In the genomic region with DNA sequence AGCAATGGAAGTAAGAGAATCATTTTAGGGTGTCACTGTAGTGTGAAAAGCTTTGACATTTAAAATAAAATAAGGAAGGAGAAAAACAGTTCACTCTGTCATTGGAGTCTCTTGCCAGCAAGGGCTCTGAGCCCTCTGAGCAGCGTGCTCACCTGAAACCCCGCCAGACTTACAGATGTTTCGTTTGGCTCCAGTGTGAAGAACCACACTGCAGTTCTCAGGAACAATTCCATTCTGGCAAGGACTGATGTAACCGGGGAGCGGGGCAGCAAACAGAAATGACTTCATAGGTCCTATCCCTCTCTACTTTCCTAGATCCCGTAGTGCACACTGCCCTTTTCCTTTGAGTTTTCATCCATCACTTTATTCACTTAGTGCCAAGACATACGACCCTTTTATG, we compare ENCODE assay signal across 15 cellular contexts.
DNase-seq lines count a peak whose midpoint lies in the region; ATAC-seq and TF ChIP-seq lines count a peak whose summit lies in the region.
"Had no signal": no experiment of that assay in that cellular context is flagged by ENCODE, and none has a peak within 500 bp of the region (broad histone marks: within the 10 kb centered on the region; RNA-seq: fewer than 3 reads in every experiment).

No MANE protein-coding gene starts in this region.

- H3K4me3 ChIP-seq in fibroblast of the aortic adventitia (ENCODE audit: low read depth, low read length): no peak overlapping the region
- H3K4me3 ChIP-seq in neural progenitor cell: no peak overlapping the region
- H3K4me3 ChIP-seq: A549, upper lobe of right lung had no signal

- no peaks in the 10 kb centered on the region for H3K27me3 ChIP-seq in neural progenitor cell
- H3K27me3 ChIP-seq: upper lobe of right lung had no signal

- no peak overlapping the region for H3K27ac ChIP-seq in neural progenitor cell
- H3K27ac ChIP-seq: A549, upper lobe of right lung had no signal

- H4K20me1 ChIP-seq in neural progenitor cell (ENCODE audit: low read depth): peaks cover 16% of the 10 kb centered on the region

- no peak overlapping the region for H2AFZ ChIP-seq in neural progenitor cell (replicated peaks)

- peaks cover 6% of the 10 kb centered on the region for H3K4me1 ChIP-seq in neural progenitor cell
- H3K4me1 ChIP-seq: A549 had no signal

- H3K4me2 ChIP-seq in neural progenitor cell: no peak overlapping the region
- H3K4me2 ChIP-seq: A549, SK-N-SH had no signal

- H3K27me3 Mint-ChIP-seq in activated CD4-positive, alpha-beta T cell treated with anti-CD3 and anti-CD28 coated beads, Interleukin-2, amount 10 ng/mL, durations not matched to agents 7 days and 5 days: no peaks in the 10 kb centered on the region
- H3K27me3 Mint-ChIP-seq in activated CD4-positive, alpha-beta T cell treated with anti-CD3 and anti-CD28 coated beads for 36 hours: no peaks in the 10 kb centered on the region
- H3K27me3 Mint-ChIP-seq in T-cell (no peaks in the 10 kb centered on the region), neural progenitor cell (ENCODE audit: insufficient read depth, low read depth) (no peaks in the 10 kb centered on the region)
- H3K27me3 Mint-ChIP-seq in stimulated activated memory B cell treated with anti-CD40 and anti-IgM and Interleukin-4, amounts not matched to agents 10 μg/mL and 1 μg/mL and 100 μg/mL, for 72 hours: no peaks in the 10 kb centered on the region

- H3F3A ChIP-seq in neural progenitor cell (ENCODE audit: low read depth): no peaks in the 10 kb centered on the region

- TF ChIP-seq CTCF in fibroblast of the aortic adventitia (IDR thresholded peaks at IDR 0.05; ENCODE audit: insufficient read depth, low read length): no peak
- TF ChIP-seq CTCF in neural progenitor cell (IDR thresholded peaks at IDR 0.05): no peak

- CTCF ChIA-PET in activated CD4-positive, alpha-beta T cell treated with anti-CD3 and anti-CD28 coated beads, Interleukin-2, amount 10 ng/mL, durations not matched to agents 7 days and 5 days (lab: Charles Lee): no interaction called here
- CTCF ChIA-PET in activated CD4-positive, alpha-beta T cell treated with anti-CD3 and anti-CD28 coated beads for 36 hours (lab: Charles Lee): interaction anchor here (1.1 kb wide), 2 partner anchors 20 to 89 kb away, joined by 3 read pairs; no protein-coding TSS in a partner anchor
- CTCF ChIA-PET in T-cell (lab: Charles Lee): interaction anchor here (0.6 to 1.4 kb wide), 2 partner anchors 30 to 32 kb away, joined by 3 to 7 read pairs; no protein-coding TSS in a partner anchor

- intact Hi-C loops in activated CD4-positive, alpha-beta T cell treated with anti-CD3 and anti-CD28 coated beads for 36 hours (cut with DNase I, micrococcal nuclease): loop anchor here in 1 of 2 experiments (1.0 kb wide), 1 partner anchor 8 kb away; no protein-coding TSS in a partner anchor

- POLR2A ChIA-PET in activated CD4-positive, alpha-beta T cell treated with anti-CD3 and anti-CD28 coated beads, Interleukin-2, amount 10 ng/mL, durations not matched to agents 7 days and 5 days (lab: Charles Lee): no interaction called here
- POLR2A ChIA-PET in activated CD4-positive, alpha-beta T cell treated with anti-CD3 and anti-CD28 coated beads for 36 hours (lab: Charles Lee): interaction anchor here (0.6 to 1.4 kb wide), 3 partner anchors 44 to 100 kb away, joined by 3 to 4 read pairs (median 4); no protein-coding TSS in a partner anchor
- POLR2A ChIA-PET in T-cell (lab: Charles Lee): interaction anchor here (1.0 to 2.1 kb wide), 6 partner anchors 11 to 32 kb away, joined by 3 to 19 read pairs (median 4); no protein-coding TSS in a partner anchor

- peaks cover 96% of the 10 kb centered on the region for H3K4me1 Mint-ChIP-seq in activated CD4-positive, alpha-beta T cell treated with anti-CD3 and anti-CD28 coated beads, Interleukin-2, amount 10 ng/mL, durations not matched to agents 7 days and 5 days
- peaks cover 93% of the 10 kb centered on the region for H3K4me1 Mint-ChIP-seq in activated CD4-positive, alpha-beta T cell treated with anti-CD3 and anti-CD28 coated beads for 36 hours
- peaks cover 58 to 62% (median 59%) of the 10 kb centered on the region in 3 donors for H3K4me1 Mint-ChIP-seq in T-cell
- peaks cover 92% of the 10 kb centered on the region for H3K4me1 Mint-ChIP-seq in stimulated activated memory B cell treated with anti-CD40 and anti-IgM and Interleukin-4, amounts not matched to agents 10 μg/mL and 1 μg/mL and 100 μg/mL, for 72 hours
- peaks cover 6% of the 10 kb centered on the region for H3K4me1 Mint-ChIP-seq in neural progenitor cell

- no peak overlapping the region for H3K4me3 Mint-ChIP-seq in activated CD4-positive, alpha-beta T cell treated with anti-CD3 and anti-CD28 coated beads, Interleukin-2, amount 10 ng/mL, durations not matched to agents 7 days and 5 days
- H3K4me3 Mint-ChIP-seq in activated CD4-positive, alpha-beta T cell treated with anti-CD3 and anti-CD28 coated beads for 36 hours: no peak overlapping the region
- H3K4me3 Mint-ChIP-seq in T-cell: peak overlapping the region in 2 of 3 donors; percentile 21 to 49
- no peak overlapping the region for H3K4me3 Mint-ChIP-seq in stimulated activated memory B cell treated with anti-CD40 and anti-IgM and Interleukin-4, amounts not matched to agents 10 μg/mL and 1 μg/mL and 100 μg/mL, for 72 hours
- no peak overlapping the region for H3K4me3 Mint-ChIP-seq in neural progenitor cell
- H3K4me3 Mint-ChIP-seq: WTC11 had no signal

- no peaks in the 10 kb centered on the region for H3K9me3 ChIP-seq in neural progenitor cell (ENCODE audit: low read depth)
- H3K9me3 ChIP-seq: A549 had no signal

- no peak overlapping the region for H3K9ac ChIP-seq in neural progenitor cell
- H3K9ac ChIP-seq: SK-N-SH had no signal

- H3K36me3 Mint-ChIP-seq in activated CD4-positive, alpha-beta T cell treated with anti-CD3 and anti-CD28 coated beads, Interleukin-2, amount 10 ng/mL, durations not matched to agents 7 days and 5 days (ENCODE audit: low read depth): peaks cover 96% of the 10 kb centered on the region
- peaks cover 89% of the 10 kb centered on the region for H3K36me3 Mint-ChIP-seq in activated CD4-positive, alpha-beta T cell treated with anti-CD3 and anti-CD28 coated beads for 36 hours (ENCODE audit: low read depth)
- H3K36me3 Mint-ChIP-seq in T-cell (peaks cover 65% of the 10 kb centered on the region), neural progenitor cell (peaks cover 11% of the 10 kb centered on the region)
- H3K36me3 Mint-ChIP-seq in stimulated activated memory B cell treated with anti-CD40 and anti-IgM and Interleukin-4, amounts not matched to agents 10 μg/mL and 1 μg/mL and 100 μg/mL, for 72 hours: peaks cover 92% of the 10 kb centered on the region
- H3K36me3 Mint-ChIP-seq: WTC11 had no signal

- H3K79me2 ChIP-seq in neural progenitor cell (ENCODE audit: low read depth): peaks cover 71% of the 10 kb centered on the region

- H3K27ac Mint-ChIP-seq in activated CD4-positive, alpha-beta T cell treated with anti-CD3 and anti-CD28 coated beads, Interleukin-2, amount 10 ng/mL, durations not matched to agents 7 days and 5 days: peak overlapping the region; percentile 59
- H3K27ac Mint-ChIP-seq in activated CD4-positive, alpha-beta T cell treated with anti-CD3 and anti-CD28 coated beads for 36 hours: no peak overlapping the region
- H3K27ac Mint-ChIP-seq in T-cell (peak overlapping the region; percentile 45 to 49), neural progenitor cell (no peak overlapping the region)
- H3K27ac Mint-ChIP-seq in stimulated activated memory B cell treated with anti-CD40 and anti-IgM and Interleukin-4, amounts not matched to agents 10 μg/mL and 1 μg/mL and 100 μg/mL, for 72 hours: peak overlapping the region; percentile 48
- H3K27ac Mint-ChIP-seq: WTC11 had no signal

- ATAC-seq in activated CD4-positive, alpha-beta T cell treated with anti-CD3 and anti-CD28 coated beads for 36 hours: no peak
- ATAC-seq in T-cell (replicated peaks in 1 of 4): no peak
- ATAC-seq in stimulated activated memory B cell treated with anti-CD40 and anti-IgM and Interleukin-4, amounts not matched to agents 10 μg/mL and 1 μg/mL and 100 μg/mL, for 72 hours: no peak
- ATAC-seq: A549, upper lobe of right lung, WTC11 had no signal

- H3K9me3 Mint-ChIP-seq in activated CD4-positive, alpha-beta T cell treated with anti-CD3 and anti-CD28 coated beads, Interleukin-2, amount 10 ng/mL, durations not matched to agents 7 days and 5 days: peaks cover 28% of the 10 kb centered on the region
- peaks cover 17% of the 10 kb centered on the region for H3K9me3 Mint-ChIP-seq in activated CD4-positive, alpha-beta T cell treated with anti-CD3 and anti-CD28 coated beads for 36 hours (ENCODE audit: low read depth)
- H3K9me3 Mint-ChIP-seq in T-cell (peaks cover 0 to 5% (median 3%) of the 10 kb centered on the region in 3 donors), neural progenitor cell (peaks cover 11% of the 10 kb centered on the region)
- H3K9me3 Mint-ChIP-seq in stimulated activated memory B cell treated with anti-CD40 and anti-IgM and Interleukin-4, amounts not matched to agents 10 μg/mL and 1 μg/mL and 100 μg/mL, for 72 hours: peaks cover 2% of the 10 kb centered on the region

- no peak for DNase-seq in activated CD4-positive, alpha-beta T cell treated with anti-CD3 and anti-CD28 coated beads, Interleukin-2, amount 10 ng/mL, durations not matched to agents 7 days and 5 days
- DNase-seq in activated CD4-positive, alpha-beta T cell treated with anti-CD3 and anti-CD28 coated beads for 36 hours: no peak
- DNase-seq in T-cell: no peak
- peak; percentile 69 for DNase-seq in fibroblast of the aortic adventitia (ENCODE audit: low read depth)
- DNase-seq in CD1c-positive myeloid dendritic cell (ENCODE audit: extremely low spot score): no peak
- DNase-seq in neural progenitor cell (ENCODE audit: low spot score): no peak
- DNase-seq in NCI-H1417 treated with DMSO at 0.1 percent for 48 hours (lab: John Stamatoyannopoulos, UW): no peak
- DNase-seq: activated T-cell treated with anti-CD3 and anti-CD28 coated beads, Interleukin-2, amount 50 U/mL, for 48 hours; GOT3; NCI-H2081 treated with DMSO at 0.1 percent for 48 hours; SK-N-SH; upper lobe of right lung had no signal

- no peaks in the 10 kb centered on the region for H3K36me3 ChIP-seq in neural progenitor cell

Comparison
In these comparisons a context has a peak if more than half of its experiments do, and no peak if none do; other contexts are left out.
1. H3K27ac Mint-ChIP-seq: peak in activated CD4-positive, alpha-beta T cell treated with anti-CD3 and anti-CD28 coated beads, Interleukin-2, amount 10 ng/mL, durations not matched to agents 7 days and 5 days (single experiment), T-cell (2 of 2) and stimulated activated memory B cell treated with anti-CD40 and anti-IgM and Interleukin-4, amounts not matched to agents 10 μg/mL and 1 μg/mL and 100 μg/mL, for 72 hours (single experiment); none in activated CD4-positive, alpha-beta T cell treated with anti-CD3 and anti-CD28 coated beads for 36 hours (single experiment) and neural progenitor cell (single experiment).
2. H3K4me3 Mint-ChIP-seq: peak in T-cell (2 of 3); none in activated CD4-positive, alpha-beta T cell treated with anti-CD3 and anti-CD28 coated beads, Interleukin-2, amount 10 ng/mL, durations not matched to agents 7 days and 5 days (single experiment), activated CD4-positive, alpha-beta T cell treated with anti-CD3 and anti-CD28 coated beads for 36 hours (single experiment), stimulated activated memory B cell treated with anti-CD40 and anti-IgM and Interleukin-4, amounts not matched to agents 10 μg/mL and 1 μg/mL and 100 μg/mL, for 72 hours (single experiment) and neural progenitor cell (single experiment).